Comparison of ENCODE assay signal across 1 cellular context in the genomic region with DNA sequence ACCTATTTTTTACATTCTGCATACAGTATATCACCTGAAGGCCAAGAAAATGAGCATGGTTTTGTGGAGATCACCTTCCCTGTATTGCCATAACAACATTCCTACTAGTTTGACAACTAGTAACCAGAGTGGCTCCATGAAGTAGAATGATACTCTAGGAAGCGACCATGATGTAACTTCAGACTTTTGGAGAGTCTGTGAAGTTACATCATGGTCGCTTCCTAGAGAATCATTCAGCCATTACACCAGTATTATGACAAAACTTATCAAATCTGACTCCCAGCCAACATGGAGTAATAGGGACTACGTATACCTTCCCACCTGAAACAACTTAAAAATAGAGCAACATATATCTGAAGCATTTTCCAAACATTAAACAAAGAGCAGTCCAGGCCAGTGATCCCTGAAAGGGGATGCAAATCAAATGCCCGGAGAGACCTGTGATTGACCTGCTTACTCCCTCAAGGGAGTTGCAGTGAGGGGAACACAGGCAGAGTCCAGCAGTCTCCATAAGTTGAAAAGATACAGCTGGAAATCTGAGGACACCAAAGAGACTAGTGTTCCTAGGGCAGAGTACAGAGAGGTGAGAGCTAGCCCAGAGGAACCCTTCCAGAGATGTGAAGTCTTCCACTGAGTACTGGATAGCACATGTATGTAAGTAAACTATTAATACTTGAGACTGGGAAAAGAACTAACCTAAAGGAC.
TF ChIP-seq lines count a peak whose summit lies in the region.

No MANE protein-coding gene starts in this region.

TF ChIP-seq in HepG2, 621 proteins besides CTCF, POLR2A, EP300 and RAD21:
- no peak for TF ChIP-seq ZNF720 (CRISPR knock-in tag; IDR thresholded peaks at IDR 0.05)
- no peak for TF ChIP-seq ELF1 (CRISPR knock-in tag; IDR thresholded peaks at IDR 0.05)
- TF ChIP-seq, protein P1, sequence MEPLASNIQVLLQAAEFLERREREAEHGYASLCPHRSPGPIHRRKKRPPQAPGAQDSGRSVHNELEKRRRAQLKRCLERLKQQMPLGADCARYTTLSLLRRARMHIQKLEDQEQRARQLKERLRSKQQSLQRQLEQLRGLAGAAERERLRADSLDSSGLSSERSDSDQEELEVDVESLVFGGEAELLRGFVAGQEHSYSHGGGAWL (CRISPR knock-in tag; IDR thresholded peaks at IDR 0.05) = no peak
- TF ChIP-seq EHMT2 (IDR thresholded peaks at IDR 0.05; ENCODE audit: borderline replicate concordance, low read depth, low read length) = no peak
- TF ChIP-seq, protein P2, sequence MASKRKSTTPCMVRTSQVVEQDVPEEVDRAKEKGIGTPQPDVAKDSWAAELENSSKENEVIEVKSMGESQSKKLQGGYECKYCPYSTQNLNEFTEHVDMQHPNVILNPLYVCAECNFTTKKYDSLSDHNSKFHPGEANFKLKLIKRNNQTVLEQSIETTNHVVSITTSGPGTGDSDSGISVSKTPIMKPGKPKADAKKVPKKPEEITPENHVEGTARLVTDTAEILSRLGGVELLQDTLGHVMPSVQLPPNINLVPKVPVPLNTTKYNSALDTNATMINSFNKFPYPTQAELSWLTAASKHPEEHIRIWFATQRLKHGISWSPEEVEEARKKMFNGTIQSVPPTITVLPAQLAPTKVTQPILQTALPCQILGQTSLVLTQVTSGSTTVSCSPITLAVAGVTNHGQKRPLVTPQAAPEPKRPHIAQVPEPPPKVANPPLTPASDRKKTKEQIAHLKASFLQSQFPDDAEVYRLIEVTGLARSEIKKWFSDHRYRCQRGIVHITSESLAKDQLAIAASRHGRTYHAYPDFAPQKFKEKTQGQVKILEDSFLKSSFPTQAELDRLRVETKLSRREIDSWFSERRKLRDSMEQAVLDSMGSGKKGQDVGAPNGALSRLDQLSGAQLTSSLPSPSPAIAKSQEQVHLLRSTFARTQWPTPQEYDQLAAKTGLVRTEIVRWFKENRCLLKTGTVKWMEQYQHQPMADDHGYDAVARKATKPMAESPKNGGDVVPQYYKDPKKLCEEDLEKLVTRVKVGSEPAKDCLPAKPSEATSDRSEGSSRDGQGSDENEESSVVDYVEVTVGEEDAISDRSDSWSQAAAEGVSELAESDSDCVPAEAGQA (IDR thresholded peaks at IDR 0.05; ENCODE audit: low read depth) = no peak
- TF ChIP-seq, protein P2 (CRISPR knock-in tag; IDR thresholded peaks at IDR 0.05; ENCODE audit: borderline replicate concordance) = no peak
- no peak for TF ChIP-seq KDM4B (CRISPR knock-in tag; IDR thresholded peaks at IDR 0.05)
- no peak for TF ChIP-seq FOXK1 (CRISPR knock-in tag; IDR thresholded peaks at IDR 0.05; ENCODE audit: borderline replicate concordance, low read depth)
- no peak for TF ChIP-seq ZBTB3 (CRISPR knock-in tag; IDR thresholded peaks at IDR 0.05; ENCODE audit: borderline replicate concordance, low read depth)
- no peak for TF ChIP-seq SKI (IDR thresholded peaks at IDR 0.05; ENCODE audit: partially characterized antibody)
- no peak for TF ChIP-seq ZSCAN12 (CRISPR knock-in tag; IDR thresholded peaks at IDR 0.05)
